Comparison of ENCODE assay signal across 8 cellular contexts in the genomic region with DNA sequence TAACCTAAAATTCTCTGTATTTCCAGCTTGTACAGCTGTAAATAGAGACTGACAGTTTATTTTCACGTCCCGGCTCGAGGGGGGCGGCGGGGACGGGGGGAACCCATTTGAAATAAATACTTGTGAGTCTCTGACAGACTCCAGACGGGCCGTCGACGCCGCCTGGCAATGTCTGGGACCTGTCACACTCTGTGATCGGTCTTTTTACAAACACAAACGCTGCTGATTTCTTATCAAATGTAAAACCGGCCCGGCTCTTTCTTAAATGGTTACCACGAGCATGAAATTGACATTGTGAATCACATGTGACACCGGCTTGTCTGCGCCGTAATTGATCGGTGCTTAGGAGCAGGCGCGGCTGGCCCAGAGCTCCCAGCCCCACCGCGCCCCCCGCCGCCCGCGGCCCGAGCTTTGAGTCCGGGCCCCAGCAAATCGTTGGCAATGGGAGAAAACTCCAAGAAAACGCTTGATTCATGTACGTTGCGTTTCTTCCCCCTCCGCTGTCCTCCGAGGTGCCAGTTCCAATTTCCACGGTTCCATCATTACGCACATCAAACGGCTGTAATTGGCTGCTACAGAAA. TPM values are rescaled to one million over a fixed set of nuclear protein-coding genes. Genes with fewer than 3 reads are reported as not detected.
A peak's percentile ranks its signal among the peaks of the same experiment; 100 is the strongest.
DNase-seq lines count a peak whose midpoint lies in the region; ATAC-seq and TF ChIP-seq lines count a peak whose summit lies in the region.

No MANE protein-coding gene starts in this region.

- CTCF ChIA-PET in activated CD4-positive, alpha-beta memory T cell treated with anti-CD3 and anti-CD28 coated beads, Interleukin-2, amount 10 ng/mL, durations not matched to agents 7 days and 5 days (lab: Charles Lee): no interaction called here

- intact Hi-C loops in left ventricle myocardium superior (cut with micrococcal nuclease): no loop called here

- no peak for TF ChIP-seq CTCF in GM20000 (IDR thresholded peaks at IDR 0.05; ENCODE audit: extremely low read depth, missing control alignments)

- peak overlapping the region; percentile 39 for H3K4me3 ChIP-seq in skeletal muscle cell (ENCODE audit: low read depth, low read length)

- no peak overlapping the region for H3K27ac Mint-ChIP-seq in activated CD4-positive, alpha-beta memory T cell treated with anti-CD3 and anti-CD28 coated beads, Interleukin-2, amount 10 ng/mL, durations not matched to agents 7 days and 5 days

- DNase-seq in HCEC 1CT: peak; percentile 5
- DNase-seq in activated CD4-positive, alpha-beta memory T cell treated with anti-CD3 and anti-CD28 coated beads, Interleukin-2, amount 10 ng/mL, durations not matched to agents 7 days and 5 days: no peak
- DNase-seq in left ventricle myocardium superior: peak; percentile 27
- DNase-seq in skeletal muscle cell (ENCODE audit: low read depth): no peak
- DNase-seq in NCI-H345 treated with DMSO at 0.1 percent for 48 hours (lab: John Stamatoyannopoulos, UW; ENCODE audit: unreplicated experiment): no peak
- no peak for DNase-seq in GM20000 (ENCODE audit: low spot score)
- DNase-seq in OCI-M2 (lab: John Stamatoyannopoulos, UW; ENCODE audit: unreplicated experiment): no peak

- H3K9me3 Mint-ChIP-seq in activated CD4-positive, alpha-beta memory T cell treated with anti-CD3 and anti-CD28 coated beads, Interleukin-2, amount 10 ng/mL, durations not matched to agents 7 days and 5 days: no peaks in the 10 kb centered on the region

- peaks cover 7% of the 10 kb centered on the region for H3K4me1 Mint-ChIP-seq in activated CD4-positive, alpha-beta memory T cell treated with anti-CD3 and anti-CD28 coated beads, Interleukin-2, amount 10 ng/mL, durations not matched to agents 7 days and 5 days

- POLR2A ChIA-PET in activated CD4-positive, alpha-beta memory T cell treated with anti-CD3 and anti-CD28 coated beads, Interleukin-2, amount 10 ng/mL, durations not matched to agents 7 days and 5 days (lab: Charles Lee): no interaction called here

- H3K36me3 Mint-ChIP-seq in activated CD4-positive, alpha-beta memory T cell treated with anti-CD3 and anti-CD28 coated beads, Interleukin-2, amount 10 ng/mL, durations not matched to agents 7 days and 5 days (ENCODE audit: low read depth): no peaks in the 10 kb centered on the region

- ATAC-seq in left ventricle myocardium superior (no peak), GM19452 (IDR thresholded peaks at IDR 0.05; ENCODE audit: unreplicated experiment) (no peak)

- peak overlapping the region; percentile 24 for H3K4me3 Mint-ChIP-seq in activated CD4-positive, alpha-beta memory T cell treated with anti-CD3 and anti-CD28 coated beads, Interleukin-2, amount 10 ng/mL, durations not matched to agents 7 days and 5 days

- peaks cover 21% of the 10 kb centered on the region for H3K27me3 Mint-ChIP-seq in activated CD4-positive, alpha-beta memory T cell treated with anti-CD3 and anti-CD28 coated beads, Interleukin-2, amount 10 ng/mL, durations not matched to agents 7 days and 5 days

RNA-seq across cellular contexts. Expression of gene UNCX, which starts 57.1 kb away (rescaled TPM):
- total RNA-seq in activated CD4-positive, alpha-beta memory T cell treated with anti-CD3 and anti-CD28 coated beads, Interleukin-2, amount 10 ng/mL, durations not matched to agents 7 days and 5 days: not detected
- not detected for total RNA-seq in left ventricle myocardium superior

Comparison
In these comparisons a context has a peak if more than half of its experiments do, and no peak if none do; other contexts are left out.
1. DNase-seq: peak in HCEC 1CT (single experiment) and left ventricle myocardium superior (single experiment); none in activated CD4-positive, alpha-beta memory T cell treated with anti-CD3 and anti-CD28 coated beads, Interleukin-2, amount 10 ng/mL, durations not matched to agents 7 days and 5 days (single experiment), skeletal muscle cell (single experiment), NCI-H345 treated with DMSO at 0.1 percent for 48 hours (single experiment), GM20000 (single experiment) and OCI-M2 (single experiment).